1 cellular context compared by ENCODE assay signal in genomic region chrX:153694256-153694655, GRCh38.
TF ChIP-seq lines count a peak whose summit lies in the region.

No MANE protein-coding gene starts in this region.

TF ChIP-seq in K562, 482 proteins besides CTCF, POLR2A, EP300 and RAD21:
- TF ChIP-seq RBFOX2 (IDR thresholded peaks at IDR 0.05; ENCODE audit: low read depth, low read length): 0 out of 2 replicates have a peak, but pooled peaks have one; percentile 30
- 0 out of 2 replicates have a peak, but pooled peaks have one; percentile 8 for TF ChIP-seq POLR2G (IDR thresholded peaks at IDR 0.05; ENCODE audit: low read depth, low read length)
TF ChIP-seq in K562: peak in this region for 2; not testable (repeated sequence) for 480.
